19 cellular contexts compared by ENCODE assay signal in the genomic region with DNA sequence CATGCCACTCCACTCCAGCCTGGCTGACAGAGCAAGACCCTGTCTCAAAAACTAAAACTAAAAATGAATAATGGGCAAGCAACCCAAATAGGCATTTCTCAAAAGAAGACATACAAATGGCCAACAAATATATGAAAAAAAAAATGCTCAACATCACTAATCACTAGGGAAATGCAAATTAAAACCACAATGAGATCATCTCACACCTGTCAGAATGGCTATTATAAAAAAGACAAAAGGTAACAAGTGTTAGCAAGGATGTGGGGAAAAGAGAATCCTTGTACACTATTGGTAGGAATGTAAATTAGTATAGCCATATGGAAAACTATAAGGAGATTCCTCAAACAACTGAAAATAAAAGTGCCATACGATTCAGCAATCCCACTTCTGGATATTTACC. TPM values are rescaled to one million over a fixed set of nuclear protein-coding genes. Genes with fewer than 3 reads are reported as not detected.
DNase-seq lines count a peak whose midpoint lies in the region; ATAC-seq and TF ChIP-seq lines count a peak whose summit lies in the region.
"Had no signal": no experiment of that assay in that cellular context is flagged by ENCODE, and none has a peak within 500 bp of the region (broad histone marks: within the 10 kb centered on the region; RNA-seq: fewer than 3 reads in every experiment).

No MANE protein-coding gene starts in this region.

- H3K4me2 ChIP-seq in mammary epithelial cell (ENCODE audit: insufficient read depth, low read depth, low read length) (no peak overlapping the region), MM.1S (ENCODE audit: low read depth, low read length) (peak overlapping the region; percentile 2)
- H3K4me2 ChIP-seq: BLaER1 had no signal

- in situ Hi-C loops in mammary epithelial cell (cut with MboI; ENCODE audit: low sequenced_read_pairs in 2 of 2): no loop called here

- no peaks in the 10 kb centered on the region for H3K4me1 Mint-ChIP-seq in MCF 10A (ENCODE audit: insufficient read depth, unreplicated experiment)
- no peaks in the 10 kb centered on the region for H3K4me1 Mint-ChIP-seq in stimulated activated naive CD8-positive, alpha-beta T cell treated with anti-CD3 and anti-CD28 coated beads, Interleukin-15, amount 100 ng/mL, for 72 hours
- H3K4me1 Mint-ChIP-seq: CD4-positive, CD25-positive, alpha-beta regulatory T cell had no signal

- no peak overlapping the region for H3K27ac Mint-ChIP-seq in MCF 10A (ENCODE audit: low read depth, unreplicated experiment)
- H3K27ac Mint-ChIP-seq in stimulated activated naive CD8-positive, alpha-beta T cell treated with anti-CD3 and anti-CD28 coated beads, Interleukin-15, amount 100 ng/mL, for 72 hours: no peak overlapping the region
- H3K27ac Mint-ChIP-seq: B cell; CD4-positive, CD25-positive, alpha-beta regulatory T cell; CD8-positive, alpha-beta T cell had no signal

- H3K9ac ChIP-seq in mammary epithelial cell (ENCODE audit: insufficient read depth, low read length) (no peak overlapping the region), MM.1S (ENCODE audit: low read length) (no peak overlapping the region), liver (ENCODE audit: low read depth in 1 of 2, low read length in 2 of 2) (no peak overlapping the region)
- H3K9ac ChIP-seq: BLaER1 had no signal

- intact Hi-C loops in mammary epithelial cell (cut with micrococcal nuclease) (no loop called here), MCF 10A (cut with micrococcal nuclease) (loop anchor here (10.0 kb wide), 1 partner anchor 48 kb away; no protein-coding TSS in a partner anchor), posterior vena cava (cut with DNase I) (no loop called here)

- H3K4me1 ChIP-seq in mammary epithelial cell (ENCODE audit: insufficient read depth, low read length): no peaks in the 10 kb centered on the region
- peaks cover 19% of the 10 kb centered on the region for H3K4me1 ChIP-seq in MM.1S (ENCODE audit: low read length)
- peaks cover 7 to 28% (median 19%) of the 10 kb centered on the region in 4 donors for H3K4me1 ChIP-seq in liver (ENCODE audit: control insufficient read depth in 4 of 4, insufficient read depth in 4 of 4, low read length in 3 of 4)
- H3K4me1 ChIP-seq: BLaER1 had no signal

- H3K9me3 ChIP-seq in mammary epithelial cell (replicated peaks; ENCODE audit: insufficient read depth, low read length) (peaks cover 4% of the 10 kb centered on the region), MM.1S (replicated peaks; ENCODE audit: insufficient read depth, low read length) (no peaks in the 10 kb centered on the region), liver (ENCODE audit: control insufficient read depth in 4 of 4, low read length in 3 of 4) (no peaks in the 10 kb centered on the region)

- H3K79me2 ChIP-seq in mammary epithelial cell (ENCODE audit: insufficient read depth, low read length) (no peaks in the 10 kb centered on the region), MM.1S (ENCODE audit: low read length) (no peaks in the 10 kb centered on the region)

- no peak overlapping the region for H3K4me3 ChIP-seq in mammary epithelial cell (replicated peaks in 1 of 3; ENCODE audit: insufficient read depth in 1 of 3, low read depth in 2 of 3, low read length in 3 of 3)
- H3K4me3 ChIP-seq in MM.1S (ENCODE audit: low read length): no peak overlapping the region
- no peak overlapping the region for H3K4me3 ChIP-seq in liver (ENCODE audit: low read depth in 1 of 3, low read length in 3 of 3)
- H3K4me3 ChIP-seq: BLaER1, HAP-1 had no signal

- ATAC-seq in stimulated activated naive CD8-positive, alpha-beta T cell treated with anti-CD3 and anti-CD28 coated beads, Interleukin-15, amount 100 ng/mL, for 72 hours: no peak
- ATAC-seq: CD8-positive, alpha-beta T cell had no signal

- dilution Hi-C loops in mammary epithelial cell (cut with HindIII; ENCODE audit: low sequenced_read_pairs): no loop called here

- H4K20me1 ChIP-seq in mammary epithelial cell (ENCODE audit: insufficient read depth, low read length) (no peaks in the 10 kb centered on the region), MM.1S (ENCODE audit: insufficient read depth, low read length) (no peaks in the 10 kb centered on the region)
- H4K20me1 ChIP-seq: BLaER1 had no signal

- H3K36me3 ChIP-seq in mammary epithelial cell (ENCODE audit: insufficient read depth, low read length): no peaks in the 10 kb centered on the region
- H3K36me3 ChIP-seq in MM.1S (replicated peaks; ENCODE audit: insufficient read depth, low read length): no peaks in the 10 kb centered on the region
- H3K36me3 ChIP-seq in liver (ENCODE audit: control insufficient read depth in 4 of 4, insufficient read depth in 3 of 4, low read depth in 1 of 4, low read length in 3 of 4): no peaks in the 10 kb centered on the region
- H3K36me3 ChIP-seq: BLaER1, HAP-1 had no signal

- peaks cover 4% of the 10 kb centered on the region for H3K36me3 Mint-ChIP-seq in MCF 10A (ENCODE audit: insufficient read depth, unreplicated experiment)
- H3K36me3 Mint-ChIP-seq: CD4-positive, CD25-positive, alpha-beta regulatory T cell; CD8-positive, alpha-beta T cell had no signal

- H3K4me3 Mint-ChIP-seq in MCF 10A (ENCODE audit: unreplicated experiment): no peak overlapping the region
- no peak overlapping the region for H3K4me3 Mint-ChIP-seq in stimulated activated naive CD8-positive, alpha-beta T cell treated with anti-CD3 and anti-CD28 coated beads, Interleukin-15, amount 100 ng/mL, for 72 hours
- H3K4me3 Mint-ChIP-seq: B cell; CD4-positive, CD25-positive, alpha-beta regulatory T cell; CD8-positive, alpha-beta T cell had no signal

- no peak overlapping the region for H2AFZ ChIP-seq in mammary epithelial cell (ENCODE audit: low read depth, low read length)
- no peak overlapping the region for H2AFZ ChIP-seq in MM.1S (ENCODE audit: low read length)

- no peak for TF ChIP-seq RAD21 in liver (IDR thresholded peaks at IDR 0.05)

- TSS peak; percentile 52 for BruUV-seq in mammary epithelial cell (replicated peaks; lab: Mats Ljungman, UMichigan)
- BruUV-seq in MCF 10A (replicated peaks; lab: Mats Ljungman, UMichigan): no TSS peak

- 80% methylated on average over 1 of the region's 1 CpG for WGBS in mammary epithelial cell (ENCODE audit: low coverage, missing lambda C conversion rate)
- WGBS in liver: 49% methylated on average over 1 of the region's 1 CpG

- peaks cover 17% of the 10 kb centered on the region; the same call in 1 of the 2 replicates for H3F3A ChIP-seq in MM.1S (ENCODE audit: insufficient read depth, low read length)

- DNase-seq in mammary epithelial cell (no peak), MCF 10A (ENCODE audit: unreplicated experiment) (no peak), MM.1S (peak; percentile 31), posterior vena cava (ENCODE audit: low spot score) (no peak)
- DNase-seq in activated CD4-positive, CD25-positive, alpha-beta regulatory T cell treated with anti-CD3 and anti-CD28 coated beads, Interleukin-2, amount 50 U/mL, for 72 hours: no peak
- no peak for DNase-seq in stimulated activated naive CD8-positive, alpha-beta T cell treated with anti-CD3 and anti-CD28 coated beads, Interleukin-15, amount 100 ng/mL, for 72 hours
- DNase-seq: CD4-positive, CD25-positive, alpha-beta regulatory T cell; CD8-positive, alpha-beta T cell; DMS 273 treated with DMSO at 0.1 percent for 48 hours; DMS79; EL; GDM1; GOT3 had no signal

- POLR2A ChIA-PET in MCF 10A (lab: Yijun Ruan, JAX): no interaction called here

- H3K27me3 Mint-ChIP-seq in MCF 10A (ENCODE audit: insufficient read depth, unreplicated experiment): peaks cover 18% of the 10 kb centered on the region
- H3K27me3 Mint-ChIP-seq in stimulated activated naive CD8-positive, alpha-beta T cell treated with anti-CD3 and anti-CD28 coated beads, Interleukin-15, amount 100 ng/mL, for 72 hours: peaks cover 25% of the 10 kb centered on the region

- peaks cover 12% of the 10 kb centered on the region for H3K9me3 Mint-ChIP-seq in MCF 10A (ENCODE audit: unreplicated experiment)
- H3K9me3 Mint-ChIP-seq in stimulated activated naive CD8-positive, alpha-beta T cell treated with anti-CD3 and anti-CD28 coated beads, Interleukin-15, amount 100 ng/mL, for 72 hours: peaks cover 0 to 4% of the 10 kb centered on the region in 2 donors
- H3K9me3 Mint-ChIP-seq: CD8-positive, alpha-beta T cell had no signal

- H3K27ac ChIP-seq in mammary epithelial cell (ENCODE audit: insufficient read depth, low read depth, low read length) (no peak overlapping the region), MM.1S (ENCODE audit: low read length) (peak overlapping the region; percentile 10; the same call in 1 of the 2 replicates), liver (ENCODE audit: low read depth in 1 of 2, low read length in 2 of 2) (peak overlapping the region; percentile 28)
- H3K27ac ChIP-seq: 22Rv1, BLaER1, C4-2B had no signal

- CTCF ChIA-PET in mammary epithelial cell (lab: Charles Lee; ENCODE audit: low non-redundant PET): no interaction called here
- CTCF ChIA-PET in MCF 10A (lab: Yijun Ruan, JAX): no interaction called here

- no peak for TF ChIP-seq CTCF in mammary epithelial cell (conservative IDR thresholded peaks at IDR 0.05 in 1 of 2, IDR thresholded peaks at IDR 0.05 in 1 of 2; ENCODE audit: extremely low read depth in 1 of 2, insufficient read depth in 1 of 2, low read depth in 1 of 2, low read length in 2 of 2)
- TF ChIP-seq CTCF in MCF 10A (IDR thresholded peaks at IDR 0.05; ENCODE audit: unreplicated experiment): no peak
- no peak for TF ChIP-seq CTCF in MM.1S (IDR thresholded peaks at IDR 0.05; ENCODE audit: low read length)
- no peak for TF ChIP-seq CTCF in liver (IDR thresholded peaks at IDR 0.05; ENCODE audit: low read depth, low read length, missing input control)

- no peaks in the 10 kb centered on the region for H3K27me3 ChIP-seq in mammary epithelial cell (ENCODE audit: insufficient read depth, low read length)
- no peaks in the 10 kb centered on the region for H3K27me3 ChIP-seq in MM.1S (replicated peaks; ENCODE audit: insufficient read depth, low read length)
- no peaks in the 10 kb centered on the region for H3K27me3 ChIP-seq in liver (ENCODE audit: control insufficient read depth in 4 of 4, insufficient read depth in 4 of 4, low read length in 3 of 4)
- H3K27me3 ChIP-seq: BLaER1 had no signal

- H3K9me2 ChIP-seq in MM.1S (replicated peaks; ENCODE audit: insufficient read depth, low read length): no peaks in the 10 kb centered on the region

RNA-seq across cellular contexts. Expression of gene ERCC4, which starts 7.1 kb away (rescaled TPM):
- total RNA-seq in mammary epithelial cell: 10 to 100 TPM in 1 of 2 donors, 1 to 10 TPM in 1; 9.7 to 13.1 TPM
- polyA plus RNA-seq in mammary epithelial cell: 2.5 TPM
- 33.3 TPM for polyA minus RNA-seq in mammary epithelial cell
- total RNA-seq in MCF 10A (2022): 10.3 and 15.9 TPM in 2 replicates
- 1 to 10 TPM; 3.6 to 6.1 TPM for total RNA-seq in liver
- 10 to 100 TPM in 1 of 2 donors, 1 to 10 TPM in 1; 1.6 to 11.1 TPM for polyA plus RNA-seq in liver
- 10 to 100 TPM; 11.1 to 16.5 TPM for total RNA-seq in posterior vena cava
